12 cellular contexts compared by ENCODE assay signal in genomic region chr1:15956150-15956549, GRCh38. TPM values are rescaled to one million over a fixed set of nuclear protein-coding genes. Genes with fewer than 3 reads are reported as not detected.
DNase-seq lines count a peak whose midpoint lies in the region; ATAC-seq and TF ChIP-seq lines count a peak whose summit lies in the region.
"Had no signal": no experiment of that assay in that cellular context is flagged by ENCODE, and none has a peak within 500 bp of the region (broad histone marks: within the 10 kb centered on the region; RNA-seq: fewer than 3 reads in every experiment).

No MANE protein-coding gene starts in this region.

- DNase-seq in activated T-cell treated with anti-CD3 and anti-CD28 coated beads, Interleukin-2, amount 50 U/mL, for 4 hours = no peak
- no peak for DNase-seq in activated T-cell treated with anti-CD3 and anti-CD28 coated beads, Interleukin-2, amount 50 U/mL, for 48 hours
- DNase-seq in activated naive CD8-positive, alpha-beta T cell treated with anti-CD3 and anti-CD28 coated beads, Interleukin-2, amount 10 ng/mL, durations not matched to agents 7 days and 5 days = no peak
- DNase-seq in kidney tubule cell (ENCODE audit: low spot score) (peak; percentile 16), tibial artery (no peak), posterior vena cava (ENCODE audit: low spot score) (no peak), medulla oblongata (ENCODE audit: extremely low spot score) (no peak)
- no peak for DNase-seq in activated effector memory CD4-positive, alpha-beta T cell treated with Interleukin-2 at 50 U/mL for 16 hours
- DNase-seq: AML-193, NCI-H526 had no signal

- peak; percentile 11 to 17 for ATAC-seq in activated T-cell treated with anti-CD3 and anti-CD28 coated beads, Interleukin-2, amount 50 U/mL, for 4 hours
- ATAC-seq in activated naive CD8-positive, alpha-beta T cell treated with anti-CD3 and anti-CD28 coated beads, Interleukin-2, amount 10 ng/mL, durations not matched to agents 7 days and 5 days (ENCODE audit: low read depth) = peak; percentile 38

- intact Hi-C loops in tibial artery (cut with DNase I; ENCODE audit: low total_unique reads) = no loop called here
- intact Hi-C loops in posterior vena cava (cut with DNase I) = loop anchor here in 1 of 2 donors (5.0 kb wide), 1 partner anchor 154 kb away; no protein-coding TSS in a partner anchor

- POLR2A ChIA-PET in activated naive CD8-positive, alpha-beta T cell treated with anti-CD3 and anti-CD28 coated beads, Interleukin-2, amount 10 ng/mL, durations not matched to agents 7 days and 5 days (lab: Charles Lee) = no interaction called here

- H3K4me3 Mint-ChIP-seq in activated T-cell treated with anti-CD3 and anti-CD28 coated beads, Interleukin-2, amount 50 U/mL, for 4 hours = no peak overlapping the region
- H3K4me3 Mint-ChIP-seq in activated naive CD8-positive, alpha-beta T cell treated with anti-CD3 and anti-CD28 coated beads, Interleukin-2, amount 10 ng/mL, durations not matched to agents 7 days and 5 days = no peak overlapping the region
- H3K4me3 Mint-ChIP-seq: neural crest cell had no signal

- H3K27me3 Mint-ChIP-seq in activated T-cell treated with anti-CD3 and anti-CD28 coated beads, Interleukin-2, amount 50 U/mL, for 4 hours (ENCODE audit: low read depth) = no peaks in the 10 kb centered on the region
- no peaks in the 10 kb centered on the region for H3K27me3 Mint-ChIP-seq in activated naive CD8-positive, alpha-beta T cell treated with anti-CD3 and anti-CD28 coated beads, Interleukin-2, amount 10 ng/mL, durations not matched to agents 7 days and 5 days

- peak overlapping the region; percentile 26 to 48 for H3K27ac ChIP-seq in tibial artery

- H3K4me1 ChIP-seq in tibial artery = peaks cover 0 to 64% (median 42%) of the 10 kb centered on the region in 4 donors

- H3K27me3 ChIP-seq in tibial artery = no peaks in the 10 kb centered on the region
- H3K27me3 ChIP-seq: dorsolateral prefrontal cortex had no signal

- peaks cover 0 to 6% (median 0%) of the 10 kb centered on the region in 3 donors for H3K36me3 ChIP-seq in tibial artery

- no peaks in the 10 kb centered on the region for H3K9me3 ChIP-seq in tibial artery

- H3K9me3 Mint-ChIP-seq in activated T-cell treated with anti-CD3 and anti-CD28 coated beads, Interleukin-2, amount 50 U/mL, for 4 hours = no peaks in the 10 kb centered on the region
- H3K9me3 Mint-ChIP-seq in activated naive CD8-positive, alpha-beta T cell treated with anti-CD3 and anti-CD28 coated beads, Interleukin-2, amount 10 ng/mL, durations not matched to agents 7 days and 5 days = no peaks in the 10 kb centered on the region
- H3K9me3 Mint-ChIP-seq: neural crest cell had no signal

- peak overlapping the region; percentile 30 for H3K27ac Mint-ChIP-seq in activated naive CD8-positive, alpha-beta T cell treated with anti-CD3 and anti-CD28 coated beads, Interleukin-2, amount 10 ng/mL, durations not matched to agents 7 days and 5 days

- H3K4me3 ChIP-seq in tibial artery = no peak overlapping the region
- H3K4me3 ChIP-seq: dorsolateral prefrontal cortex had no signal

- no peak for TF ChIP-seq CTCF in tibial artery (IDR thresholded peaks at IDR 0.05)

- peaks cover 34% of the 10 kb centered on the region for H3K36me3 Mint-ChIP-seq in activated T-cell treated with anti-CD3 and anti-CD28 coated beads, Interleukin-2, amount 50 U/mL, for 4 hours (ENCODE audit: insufficient read depth)
- peaks cover 15% of the 10 kb centered on the region for H3K36me3 Mint-ChIP-seq in activated naive CD8-positive, alpha-beta T cell treated with anti-CD3 and anti-CD28 coated beads, Interleukin-2, amount 10 ng/mL, durations not matched to agents 7 days and 5 days

- H3K4me1 Mint-ChIP-seq in activated T-cell treated with anti-CD3 and anti-CD28 coated beads, Interleukin-2, amount 50 U/mL, for 4 hours (ENCODE audit: low read depth) = peaks cover 87% of the 10 kb centered on the region
- H3K4me1 Mint-ChIP-seq in activated naive CD8-positive, alpha-beta T cell treated with anti-CD3 and anti-CD28 coated beads, Interleukin-2, amount 10 ng/mL, durations not matched to agents 7 days and 5 days = peaks cover 39% of the 10 kb centered on the region

RNA-seq across cellular contexts. Expression of gene ZBTB17, which starts 19.8 kb away (rescaled TPM):
- total RNA-seq in activated T-cell treated with anti-CD3 and anti-CD28 coated beads, Interleukin-2, amount 50 U/mL, for 4 hours = 10 to 100 TPM; 74.2 to 86.9 (median 81.1) TPM
- total RNA-seq in activated naive CD8-positive, alpha-beta T cell treated with anti-CD3 and anti-CD28 coated beads, Interleukin-2, amount 10 ng/mL, durations not matched to agents 7 days and 5 days = 10 to 100 TPM; 46.4 to 47.6 TPM
- 10 to 100 TPM; 31.6 to 38.7 TPM for total RNA-seq in posterior vena cava

RNA-seq across cellular contexts. Expression of gene SRARP, which starts 47.9 kb away (rescaled TPM):
- total RNA-seq in activated T-cell treated with anti-CD3 and anti-CD28 coated beads, Interleukin-2, amount 50 U/mL, for 4 hours = not detected
- not detected for total RNA-seq in activated naive CD8-positive, alpha-beta T cell treated with anti-CD3 and anti-CD28 coated beads, Interleukin-2, amount 10 ng/mL, durations not matched to agents 7 days and 5 days
- total RNA-seq in posterior vena cava = not detected
- total RNA-seq: neural crest cell had no signal
